In the genomic region with DNA sequence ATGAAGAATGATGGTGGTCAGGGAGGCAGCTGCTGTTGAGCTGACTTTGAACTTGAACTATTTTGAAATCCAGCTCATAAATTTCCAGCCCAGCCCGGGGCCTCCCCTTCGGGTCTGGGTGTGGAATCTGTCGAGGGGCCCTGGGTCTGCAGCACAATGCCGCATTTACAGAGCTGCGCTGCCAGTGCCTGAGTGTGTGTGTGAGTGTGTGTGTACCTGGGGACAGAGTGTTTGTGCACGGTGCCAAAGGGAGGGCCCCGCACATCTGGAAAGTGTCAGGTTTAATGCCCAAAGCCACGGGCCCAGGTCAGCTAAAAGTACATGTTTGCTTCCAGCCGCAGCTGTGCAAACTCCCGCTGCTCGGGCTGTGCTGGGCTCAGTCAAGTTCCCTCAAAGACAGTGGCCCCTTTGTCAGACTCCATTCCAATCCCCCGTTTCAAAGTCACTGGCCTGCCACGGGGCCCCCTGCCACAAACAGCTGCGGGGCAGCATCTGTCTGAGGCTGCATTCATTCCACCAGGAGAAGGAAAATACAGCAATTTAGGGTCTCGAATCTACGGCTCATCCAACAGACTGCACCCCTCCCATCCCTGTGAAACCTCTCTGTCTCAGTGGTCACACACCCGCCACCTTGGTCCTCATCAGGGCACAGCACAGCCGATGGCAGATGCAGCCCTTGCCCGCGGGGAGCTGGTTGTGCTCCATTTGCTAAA, we compare ENCODE assay signal across 1 cellular context.
TF ChIP-seq lines count a peak whose summit lies in the region.

No MANE protein-coding gene starts in this region.

TF ChIP-seq in HepG2, 621 proteins besides CTCF, POLR2A, EP300 and RAD21 (continued from another document and continues in another):
- TF ChIP-seq, protein P1, sequence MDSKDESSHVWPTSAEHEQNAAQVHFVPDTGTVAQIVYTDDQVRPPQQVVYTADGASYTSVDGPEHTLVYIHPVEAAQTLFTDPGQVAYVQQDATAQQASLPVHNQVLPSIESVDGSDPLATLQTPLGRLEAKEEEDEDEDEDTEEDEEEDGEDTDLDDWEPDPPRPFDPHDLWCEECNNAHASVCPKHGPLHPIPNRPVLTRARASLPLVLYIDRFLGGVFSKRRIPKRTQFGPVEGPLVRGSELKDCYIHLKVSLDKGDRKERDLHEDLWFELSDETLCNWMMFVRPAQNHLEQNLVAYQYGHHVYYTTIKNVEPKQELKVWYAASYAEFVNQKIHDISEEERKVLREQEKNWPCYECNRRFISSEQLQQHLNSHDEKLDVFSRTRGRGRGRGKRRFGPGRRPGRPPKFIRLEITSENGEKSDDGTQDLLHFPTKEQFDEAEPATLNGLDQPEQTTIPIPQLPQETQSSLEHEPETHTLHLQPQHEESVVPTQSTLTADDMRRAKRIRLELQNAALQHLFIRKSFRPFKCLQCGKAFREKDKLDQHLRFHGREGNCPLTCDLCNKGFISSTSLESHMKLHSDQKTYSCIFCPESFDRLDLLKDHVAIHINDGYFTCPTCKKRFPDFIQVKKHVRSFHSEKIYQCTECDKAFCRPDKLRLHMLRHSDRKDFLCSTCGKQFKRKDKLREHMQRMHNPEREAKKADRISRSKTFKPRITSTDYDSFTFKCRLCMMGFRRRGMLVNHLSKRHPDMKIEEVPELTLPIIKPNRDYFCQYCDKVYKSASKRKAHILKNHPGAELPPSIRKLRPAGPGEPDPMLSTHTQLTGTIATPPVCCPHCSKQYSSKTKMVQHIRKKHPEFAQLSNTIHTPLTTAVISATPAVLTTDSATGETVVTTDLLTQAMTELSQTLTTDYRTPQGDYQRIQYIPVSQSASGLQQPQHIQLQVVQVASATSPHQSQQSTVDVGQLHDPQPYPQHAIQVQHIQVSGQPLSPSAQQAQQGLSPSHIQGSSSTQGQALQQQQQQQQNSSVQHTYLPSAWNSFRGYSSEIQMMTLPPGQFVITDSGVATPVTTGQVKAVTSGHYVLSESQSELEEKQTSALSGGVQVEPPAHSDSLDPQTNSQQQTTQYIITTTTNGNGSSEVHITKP (CRISPR knock-in tag; IDR thresholded peaks at IDR 0.05; ENCODE audit: low read depth) = no peak
- TF ChIP-seq TOPORS (CRISPR knock-in tag; IDR thresholded peaks at IDR 0.05) (peak; percentile 84; the same call in 1 of the 2 replicates), ZNF143 (CRISPR knock-in tag; IDR thresholded peaks at IDR 0.05) (0 out of 2 replicates have a peak, but pooled peaks have one; percentile 4), TAF1 (CRISPR knock-in tag; IDR thresholded peaks at IDR 0.05) (no peak), HMG20B (CRISPR knock-in tag; conservative IDR thresholded peaks at IDR 0.05) (peak; percentile 56; the same call in 1 of the 2 replicates), ZNF34 (CRISPR knock-in tag; IDR thresholded peaks at IDR 0.05; ENCODE audit: borderline replicate concordance) (0 out of 2 replicates have a peak, but pooled peaks have one; percentile 49), ZNF547 (CRISPR knock-in tag; IDR thresholded peaks at IDR 0.05) (0 out of 2 replicates have a peak, but pooled peaks have one; percentile 45), ZNF44 (CRISPR knock-in tag; IDR thresholded peaks at IDR 0.05) (no peak), RBM39 (IDR thresholded peaks at IDR 0.05; ENCODE audit: low read depth, low read length, poor library complexity, severe bottlenecking) (no peak), ISL2 (CRISPR knock-in tag; IDR thresholded peaks at IDR 0.05) (peak; percentile 87), ZNF343 (CRISPR knock-in tag; IDR thresholded peaks at IDR 0.05) (peak; percentile 64; the same call in 1 of the 2 replicates), ZNF776 (CRISPR knock-in tag; IDR thresholded peaks at IDR 0.05) (no peak), ZC3H13 (CRISPR knock-in tag; IDR thresholded peaks at IDR 0.05) (no peak), ZNF296 (CRISPR knock-in tag; conservative IDR thresholded peaks at IDR 0.05) (no peak), ZNF619 (CRISPR knock-in tag; IDR thresholded peaks at IDR 0.05) (no peak), HDAC6 (IDR thresholded peaks at IDR 0.05; ENCODE audit: low read depth, low read length) (no peak), ZNF20 (CRISPR knock-in tag; IDR thresholded peaks at IDR 0.05) (no peak), HES4 (CRISPR knock-in tag; IDR thresholded peaks at IDR 0.05; ENCODE audit: borderline replicate concordance) (no peak), GPN1 (CRISPR knock-in tag; IDR thresholded peaks at IDR 0.05; ENCODE audit: borderline replicate concordance) (no peak), KAT2B (IDR thresholded peaks at IDR 0.05; ENCODE audit: borderline replicate concordance, low read depth, low read length) (no peak), U2AF1 (optimal IDR thresholded peaks at IDR 0.05; ENCODE audit: low read depth, low read length) (peak; percentile 93), FOXA1 (IDR thresholded peaks at IDR 0.05) (no peak), FOXA1 (CRISPR knock-in tag; IDR thresholded peaks at IDR 0.05) (peak; percentile 90), ZNF768 (CRISPR knock-in tag; IDR thresholded peaks at IDR 0.05) (peak; percentile 92), CCAR2 (optimal IDR thresholded peaks at IDR 0.05; ENCODE audit: low read depth, low read length) (no peak), ZNF605 (CRISPR knock-in tag; IDR thresholded peaks at IDR 0.05) (peak; percentile 78), ZNF558 (CRISPR knock-in tag; IDR thresholded peaks at IDR 0.05; ENCODE audit: borderline replicate concordance) (no peak), ZNF317 (CRISPR knock-in tag; IDR thresholded peaks at IDR 0.05) (no peak), HNRNPH1 (optimal IDR thresholded peaks at IDR 0.05; ENCODE audit: low read depth, low read length) (no peak), SUZ12 (IDR thresholded peaks at IDR 0.05; ENCODE audit: low read depth, low read length) (no peak), DR1 (CRISPR knock-in tag; IDR thresholded peaks at IDR 0.05) (0 out of 2 replicates have a peak, but pooled peaks have one; percentile 46), MYC (CRISPR knock-in tag; IDR thresholded peaks at IDR 0.05; ENCODE audit: borderline replicate concordance) (no peak), SP2 (CRISPR knock-in tag; IDR thresholded peaks at IDR 0.05) (no peak), NR1H2 (CRISPR knock-in tag; IDR thresholded peaks at IDR 0.05; ENCODE audit: borderline replicate concordance, low read depth) (peak; percentile 59; the same call in 1 of the 2 replicates), ZNF124 (CRISPR knock-in tag; IDR thresholded peaks at IDR 0.05) (peak; percentile 45; the same call in 1 of the 2 replicates), ZNF292 (CRISPR knock-in tag; IDR thresholded peaks at IDR 0.05; ENCODE audit: borderline replicate concordance, low read depth) (peak; percentile 89)
- TF ChIP-seq, protein P2, sequence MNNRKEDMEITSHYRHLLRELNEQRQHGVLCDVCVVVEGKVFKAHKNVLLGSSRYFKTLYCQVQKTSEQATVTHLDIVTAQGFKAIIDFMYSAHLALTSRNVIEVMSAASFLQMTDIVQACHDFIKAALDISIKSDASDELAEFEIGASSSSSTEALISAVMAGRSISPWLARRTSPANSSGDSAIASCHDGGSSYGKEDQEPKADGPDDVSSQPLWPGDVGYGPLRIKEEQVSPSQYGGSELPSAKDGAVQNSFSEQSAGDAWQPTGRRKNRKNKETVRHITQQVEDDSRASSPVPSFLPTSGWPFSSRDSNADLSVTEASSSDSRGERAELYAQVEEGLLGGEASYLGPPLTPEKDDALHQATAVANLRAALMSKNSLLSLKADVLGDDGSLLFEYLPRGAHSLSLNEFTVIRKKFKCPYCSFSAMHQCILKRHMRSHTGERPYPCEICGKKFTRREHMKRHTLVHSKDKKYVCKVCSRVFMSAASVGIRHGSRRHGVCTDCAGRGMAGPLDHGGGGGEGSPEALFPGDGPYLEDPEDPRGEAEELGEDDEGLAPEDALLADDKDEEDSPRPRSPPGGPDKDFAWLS (CRISPR knock-in tag; IDR thresholded peaks at IDR 0.05; ENCODE audit: borderline replicate concordance) = 0 out of 2 replicates have a peak, but pooled peaks have one; percentile 49
- TF ChIP-seq, protein P3, sequence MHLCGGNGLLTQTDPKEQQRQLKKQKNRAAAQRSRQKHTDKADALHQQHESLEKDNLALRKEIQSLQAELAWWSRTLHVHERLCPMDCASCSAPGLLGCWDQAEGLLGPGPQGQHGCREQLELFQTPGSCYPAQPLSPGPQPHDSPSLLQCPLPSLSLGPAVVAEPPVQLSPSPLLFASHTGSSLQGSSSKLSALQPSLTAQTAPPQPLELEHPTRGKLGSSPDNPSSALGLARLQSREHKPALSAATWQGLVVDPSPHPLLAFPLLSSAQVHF (CRISPR knock-in tag; IDR thresholded peaks at IDR 0.05) = no peak
- TF ChIP-seq, protein P4, sequence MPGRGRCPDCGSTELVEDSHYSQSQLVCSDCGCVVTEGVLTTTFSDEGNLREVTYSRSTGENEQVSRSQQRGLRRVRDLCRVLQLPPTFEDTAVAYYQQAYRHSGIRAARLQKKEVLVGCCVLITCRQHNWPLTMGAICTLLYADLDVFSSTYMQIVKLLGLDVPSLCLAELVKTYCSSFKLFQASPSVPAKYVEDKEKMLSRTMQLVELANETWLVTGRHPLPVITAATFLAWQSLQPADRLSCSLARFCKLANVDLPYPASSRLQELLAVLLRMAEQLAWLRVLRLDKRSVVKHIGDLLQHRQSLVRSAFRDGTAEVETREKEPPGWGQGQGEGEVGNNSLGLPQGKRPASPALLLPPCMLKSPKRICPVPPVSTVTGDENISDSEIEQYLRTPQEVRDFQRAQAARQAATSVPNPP (CRISPR knock-in tag; IDR thresholded peaks at IDR 0.05) = peak; percentile 88
- TF ChIP-seq, protein P5, sequence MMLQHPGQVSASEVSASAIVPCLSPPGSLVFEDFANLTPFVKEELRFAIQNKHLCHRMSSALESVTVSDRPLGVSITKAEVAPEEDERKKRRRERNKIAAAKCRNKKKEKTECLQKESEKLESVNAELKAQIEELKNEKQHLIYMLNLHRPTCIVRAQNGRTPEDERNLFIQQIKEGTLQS (CRISPR knock-in tag; IDR thresholded peaks at IDR 0.05) = peak; percentile 12; the same call in 1 of the 2 replicates
- TF ChIP-seq, protein P6, sequence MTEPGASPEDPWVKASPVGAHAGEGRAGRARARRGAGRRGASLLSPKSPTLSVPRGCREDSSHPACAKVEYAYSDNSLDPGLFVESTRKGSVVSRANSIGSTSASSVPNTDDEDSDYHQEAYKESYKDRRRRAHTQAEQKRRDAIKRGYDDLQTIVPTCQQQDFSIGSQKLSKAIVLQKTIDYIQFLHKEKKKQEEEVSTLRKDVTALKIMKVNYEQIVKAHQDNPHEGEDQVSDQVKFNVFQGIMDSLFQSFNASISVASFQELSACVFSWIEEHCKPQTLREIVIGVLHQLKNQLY (CRISPR knock-in tag; IDR thresholded peaks at IDR 0.05) = no peak
- TF ChIP-seq, protein P7, sequence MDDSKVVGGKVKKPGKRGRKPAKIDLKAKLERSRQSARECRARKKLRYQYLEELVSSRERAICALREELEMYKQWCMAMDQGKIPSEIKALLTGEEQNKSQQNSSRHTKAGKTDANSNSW (CRISPR knock-in tag; IDR thresholded peaks at IDR 0.05; ENCODE audit: borderline replicate concordance) = no peak
- TF ChIP-seq, protein P8, sequence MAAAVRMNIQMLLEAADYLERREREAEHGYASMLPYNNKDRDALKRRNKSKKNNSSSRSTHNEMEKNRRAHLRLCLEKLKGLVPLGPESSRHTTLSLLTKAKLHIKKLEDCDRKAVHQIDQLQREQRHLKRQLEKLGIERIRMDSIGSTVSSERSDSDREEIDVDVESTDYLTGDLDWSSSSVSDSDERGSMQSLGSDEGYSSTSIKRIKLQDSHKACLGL (CRISPR knock-in tag; IDR thresholded peaks at IDR 0.05) = no peak
- TF ChIP-seq, protein P9, sequence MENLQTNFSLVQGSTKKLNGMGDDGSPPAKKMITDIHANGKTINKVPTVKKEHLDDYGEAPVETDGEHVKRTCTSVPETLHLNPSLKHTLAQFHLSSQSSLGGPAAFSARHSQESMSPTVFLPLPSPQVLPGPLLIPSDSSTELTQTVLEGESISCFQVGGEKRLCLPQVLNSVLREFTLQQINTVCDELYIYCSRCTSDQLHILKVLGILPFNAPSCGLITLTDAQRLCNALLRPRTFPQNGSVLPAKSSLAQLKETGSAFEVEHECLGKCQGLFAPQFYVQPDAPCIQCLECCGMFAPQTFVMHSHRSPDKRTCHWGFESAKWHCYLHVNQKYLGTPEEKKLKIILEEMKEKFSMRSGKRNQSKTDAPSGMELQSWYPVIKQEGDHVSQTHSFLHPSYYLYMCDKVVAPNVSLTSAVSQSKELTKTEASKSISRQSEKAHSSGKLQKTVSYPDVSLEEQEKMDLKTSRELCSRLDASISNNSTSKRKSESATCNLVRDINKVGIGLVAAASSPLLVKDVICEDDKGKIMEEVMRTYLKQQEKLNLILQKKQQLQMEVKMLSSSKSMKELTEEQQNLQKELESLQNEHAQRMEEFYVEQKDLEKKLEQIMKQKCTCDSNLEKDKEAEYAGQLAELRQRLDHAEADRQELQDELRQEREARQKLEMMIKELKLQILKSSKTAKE (CRISPR knock-in tag; IDR thresholded peaks at IDR 0.05; ENCODE audit: borderline replicate concordance) = peak; percentile 89
- TF ChIP-seq, protein P10, sequence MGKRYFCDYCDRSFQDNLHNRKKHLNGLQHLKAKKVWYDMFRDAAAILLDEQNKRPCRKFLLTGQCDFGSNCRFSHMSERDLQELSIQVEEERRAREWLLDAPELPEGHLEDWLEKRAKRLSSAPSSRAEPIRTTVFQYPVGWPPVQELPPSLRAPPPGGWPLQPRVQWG (CRISPR knock-in tag; IDR thresholded peaks at IDR 0.05; ENCODE audit: borderline replicate concordance, low read depth) = no peak
- TF ChIP-seq, protein P11, sequence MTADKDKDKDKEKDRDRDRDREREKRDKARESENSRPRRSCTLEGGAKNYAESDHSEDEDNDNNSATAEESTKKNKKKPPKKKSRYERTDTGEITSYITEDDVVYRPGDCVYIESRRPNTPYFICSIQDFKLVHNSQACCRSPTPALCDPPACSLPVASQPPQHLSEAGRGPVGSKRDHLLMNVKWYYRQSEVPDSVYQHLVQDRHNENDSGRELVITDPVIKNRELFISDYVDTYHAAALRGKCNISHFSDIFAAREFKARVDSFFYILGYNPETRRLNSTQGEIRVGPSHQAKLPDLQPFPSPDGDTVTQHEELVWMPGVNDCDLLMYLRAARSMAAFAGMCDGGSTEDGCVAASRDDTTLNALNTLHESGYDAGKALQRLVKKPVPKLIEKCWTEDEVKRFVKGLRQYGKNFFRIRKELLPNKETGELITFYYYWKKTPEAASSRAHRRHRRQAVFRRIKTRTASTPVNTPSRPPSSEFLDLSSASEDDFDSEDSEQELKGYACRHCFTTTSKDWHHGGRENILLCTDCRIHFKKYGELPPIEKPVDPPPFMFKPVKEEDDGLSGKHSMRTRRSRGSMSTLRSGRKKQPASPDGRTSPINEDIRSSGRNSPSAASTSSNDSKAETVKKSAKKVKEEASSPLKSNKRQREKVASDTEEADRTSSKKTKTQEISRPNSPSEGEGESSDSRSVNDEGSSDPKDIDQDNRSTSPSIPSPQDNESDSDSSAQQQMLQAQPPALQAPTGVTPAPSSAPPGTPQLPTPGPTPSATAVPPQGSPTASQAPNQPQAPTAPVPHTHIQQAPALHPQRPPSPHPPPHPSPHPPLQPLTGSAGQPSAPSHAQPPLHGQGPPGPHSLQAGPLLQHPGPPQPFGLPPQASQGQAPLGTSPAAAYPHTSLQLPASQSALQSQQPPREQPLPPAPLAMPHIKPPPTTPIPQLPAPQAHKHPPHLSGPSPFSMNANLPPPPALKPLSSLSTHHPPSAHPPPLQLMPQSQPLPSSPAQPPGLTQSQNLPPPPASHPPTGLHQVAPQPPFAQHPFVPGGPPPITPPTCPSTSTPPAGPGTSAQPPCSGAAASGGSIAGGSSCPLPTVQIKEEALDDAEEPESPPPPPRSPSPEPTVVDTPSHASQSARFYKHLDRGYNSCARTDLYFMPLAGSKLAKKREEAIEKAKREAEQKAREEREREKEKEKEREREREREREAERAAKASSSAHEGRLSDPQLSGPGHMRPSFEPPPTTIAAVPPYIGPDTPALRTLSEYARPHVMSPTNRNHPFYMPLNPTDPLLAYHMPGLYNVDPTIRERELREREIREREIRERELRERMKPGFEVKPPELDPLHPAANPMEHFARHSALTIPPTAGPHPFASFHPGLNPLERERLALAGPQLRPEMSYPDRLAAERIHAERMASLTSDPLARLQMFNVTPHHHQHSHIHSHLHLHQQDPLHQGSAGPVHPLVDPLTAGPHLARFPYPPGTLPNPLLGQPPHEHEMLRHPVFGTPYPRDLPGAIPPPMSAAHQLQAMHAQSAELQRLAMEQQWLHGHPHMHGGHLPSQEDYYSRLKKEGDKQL (CRISPR knock-in tag; IDR thresholded peaks at IDR 0.05; ENCODE audit: low read depth) = peak; percentile 79
